1 cellular context compared by ENCODE assay signal in genomic region chr16:17301593-17302135, GRCh38.
TF ChIP-seq lines count a peak whose summit lies in the region.

No MANE protein-coding gene starts in this region.

TF ChIP-seq in SK-N-SH treated with all-trans-retinoic acid at 6 μM for 48 hours, 23 proteins besides CTCF, POLR2A, EP300 and RAD21 (continued from another document):
- TF ChIP-seq ZNF8 (CRISPR knock-in tag; IDR thresholded peaks at IDR 0.05), result no peak
- no peak for TF ChIP-seq BACH2 (CRISPR knock-in tag; IDR thresholded peaks at IDR 0.05; ENCODE audit: borderline replicate concordance)
- no peak for TF ChIP-seq ZNF565 (CRISPR knock-in tag; conservative IDR thresholded peaks at IDR 0.05; ENCODE audit: low read depth)
- TF ChIP-seq TCF4 (CRISPR knock-in tag; IDR thresholded peaks at IDR 0.05; ENCODE audit: borderline replicate concordance), result no peak
- no peak for TF ChIP-seq ZFP30 (CRISPR knock-in tag; IDR thresholded peaks at IDR 0.05)
- TF ChIP-seq TOX (CRISPR knock-in tag; IDR thresholded peaks at IDR 0.05; ENCODE audit: borderline replicate concordance), result no peak
- no peak for TF ChIP-seq ARNTL (CRISPR knock-in tag; IDR thresholded peaks at IDR 0.05; ENCODE audit: borderline replicate concordance, low read depth)
- TF ChIP-seq ISL1 (CRISPR knock-in tag; IDR thresholded peaks at IDR 0.05), result no peak
- no peak for TF ChIP-seq ZFP3 (CRISPR knock-in tag; IDR thresholded peaks at IDR 0.05)
- no peak for TF ChIP-seq ZNF70 (CRISPR knock-in tag; IDR thresholded peaks at IDR 0.05)
